Comparison of ENCODE assay signal across 12 cellular contexts in the genomic region with DNA sequence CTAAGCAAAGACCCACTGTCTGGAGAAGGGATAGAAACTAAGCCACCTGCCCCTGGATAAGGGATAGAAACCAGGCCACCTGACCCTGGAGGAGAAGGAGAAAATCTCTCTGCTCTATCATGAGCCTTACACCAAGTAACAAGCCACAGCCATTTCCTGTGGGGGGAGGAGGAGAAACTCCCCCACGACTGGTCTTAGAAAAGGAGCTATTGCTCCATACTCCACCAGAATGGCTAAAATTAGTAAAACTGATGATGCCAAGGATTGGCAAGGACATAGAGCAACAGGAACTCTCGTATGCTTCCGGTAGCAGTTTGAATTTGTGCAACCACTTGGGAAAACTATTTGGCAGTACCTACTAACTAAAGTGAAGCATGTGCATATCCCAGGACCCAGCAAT.
DNase-seq lines count a peak whose midpoint lies in the region; ATAC-seq lines count a peak whose summit lies in the region.
"Had no signal": no experiment of that assay in that cellular context is flagged by ENCODE, and none has a peak within 500 bp of the region (broad histone marks: within the 10 kb centered on the region; RNA-seq: fewer than 3 reads in every experiment).

No MANE protein-coding gene starts in this region.

- H3K27ac Mint-ChIP-seq in activated CD8-positive, alpha-beta T cell treated with anti-CD3 and anti-CD28 coated beads, Interleukin-2, amount 10 ng/mL, durations not matched to agents 7 days and 5 days, result no peak overlapping the region
- H3K27ac Mint-ChIP-seq: activated naive CD8-positive, alpha-beta T cell treated with anti-CD3 and anti-CD28 coated beads, Interleukin-2, amount 50 U/mL, for 24 hours had no signal

- CTCF ChIA-PET in activated CD8-positive, alpha-beta T cell treated with anti-CD3 and anti-CD28 coated beads, Interleukin-2, amount 10 ng/mL, durations not matched to agents 7 days and 5 days (lab: Charles Lee), result no interaction called here

- no peak overlapping the region for H3K4me3 Mint-ChIP-seq in activated CD8-positive, alpha-beta T cell treated with anti-CD3 and anti-CD28 coated beads, Interleukin-2, amount 10 ng/mL, durations not matched to agents 7 days and 5 days
- H3K4me3 Mint-ChIP-seq: activated naive CD8-positive, alpha-beta T cell treated with anti-CD3 and anti-CD28 coated beads, Interleukin-2, amount 50 U/mL, for 24 hours had no signal

- H3K4me1 Mint-ChIP-seq in activated CD8-positive, alpha-beta T cell treated with anti-CD3 and anti-CD28 coated beads, Interleukin-2, amount 10 ng/mL, durations not matched to agents 7 days and 5 days (ENCODE audit: low read depth), result peaks cover 9% of the 10 kb centered on the region
- H3K4me1 Mint-ChIP-seq: activated naive CD8-positive, alpha-beta T cell treated with anti-CD3 and anti-CD28 coated beads, Interleukin-2, amount 50 U/mL, for 24 hours had no signal

- ATAC-seq in Right ventricle myocardium inferior, result peak; percentile 58
- no peak for ATAC-seq in HG03571 (IDR thresholded peaks at IDR 0.05; ENCODE audit: unreplicated experiment)
- ATAC-seq in activated CD8-positive, alpha-beta T cell treated with anti-CD3 and anti-CD28 coated beads, Interleukin-2, amount 10 ng/mL, durations not matched to agents 7 days and 5 days, result no peak
- ATAC-seq: activated naive CD8-positive, alpha-beta T cell treated with anti-CD3 and anti-CD28 coated beads, Interleukin-2, amount 50 U/mL, for 24 hours had no signal

- intact Hi-C loops in Right ventricle myocardium inferior (cut with DNase I), result no loop called here
- intact Hi-C loops in cardiac septum (cut with DNase I), result no loop called here

- DNase-seq in Right ventricle myocardium inferior (ENCODE audit: missing footprints) (no peak), cardiac septum (ENCODE audit: low spot score) (no peak), amniotic epithelial cell (ENCODE audit: low read depth) (peak; percentile 69), iris pigment epithelial cell (ENCODE audit: low read depth) (peak; percentile 79), OCI-M2 (lab: John Stamatoyannopoulos, UW; ENCODE audit: unreplicated experiment) (no peak), SW 1271 (lab: John Stamatoyannopoulos, UW) (no peak)
- no peak for DNase-seq in activated CD8-positive, alpha-beta T cell treated with anti-CD3 and anti-CD28 coated beads, Interleukin-2, amount 10 ng/mL, durations not matched to agents 7 days and 5 days
- DNase-seq: activated naive CD8-positive, alpha-beta T cell treated with anti-CD3 and anti-CD28 coated beads, Interleukin-2, amount 50 U/mL, for 24 hours; effector CD4-positive, alpha-beta T cell; NCI-H526 treated with DMSO at 0.1 percent for 48 hours; T-helper 2 cell had no signal

- no peaks in the 10 kb centered on the region for H3K36me3 Mint-ChIP-seq in activated CD8-positive, alpha-beta T cell treated with anti-CD3 and anti-CD28 coated beads, Interleukin-2, amount 10 ng/mL, durations not matched to agents 7 days and 5 days (ENCODE audit: low read depth)

- POLR2A ChIA-PET in activated CD8-positive, alpha-beta T cell treated with anti-CD3 and anti-CD28 coated beads, Interleukin-2, amount 10 ng/mL, durations not matched to agents 7 days and 5 days (lab: Charles Lee), result interaction anchor here (0.6 kb wide), 1 partner anchor 727 kb away, joined by 4 read pairs; no protein-coding TSS in a partner anchor

- H3K27me3 Mint-ChIP-seq in activated CD8-positive, alpha-beta T cell treated with anti-CD3 and anti-CD28 coated beads, Interleukin-2, amount 10 ng/mL, durations not matched to agents 7 days and 5 days (ENCODE audit: low read depth), result peaks cover 5% of the 10 kb centered on the region

- H3K9me3 Mint-ChIP-seq in activated CD8-positive, alpha-beta T cell treated with anti-CD3 and anti-CD28 coated beads, Interleukin-2, amount 10 ng/mL, durations not matched to agents 7 days and 5 days (ENCODE audit: insufficient read depth), result no peaks in the 10 kb centered on the region
- H3K9me3 Mint-ChIP-seq: activated naive CD8-positive, alpha-beta T cell treated with anti-CD3 and anti-CD28 coated beads, Interleukin-2, amount 50 U/mL, for 24 hours had no signal

Comparison
In these comparisons a context has a peak if more than half of its experiments do, and no peak if none do; other contexts are left out.
1. DNase-seq: peak in amniotic epithelial cell (single experiment) and iris pigment epithelial cell (single experiment); none in Right ventricle myocardium inferior (single experiment), cardiac septum (single experiment), OCI-M2 (single experiment), activated CD8-positive, alpha-beta T cell treated with anti-CD3 and anti-CD28 coated beads, Interleukin-2, amount 10 ng/mL, durations not matched to agents 7 days and 5 days (single experiment) and SW 1271 (0 of 2).